ENCODE assay signal across 38 cellular contexts in genomic region chr19:47331490-47331889, GRCh38. TPM values are rescaled to one million over a fixed set of nuclear protein-coding genes. Genes with fewer than 3 reads are reported as not detected.
A peak's percentile ranks its signal among the peaks of the same experiment; 100 is the strongest.
DNase-seq lines count a peak whose midpoint lies in the region; ATAC-seq, FAIRE-seq and TF ChIP-seq lines count a peak whose summit lies in the region.
"Had no signal": no experiment of that assay in that cellular context is flagged by ENCODE, and none has a peak within 500 bp of the region (broad histone marks: within the 10 kb centered on the region; RNA-seq: fewer than 3 reads in every experiment).

No MANE protein-coding gene starts in this region.

- TF ChIP-seq CTCF in A549 (IDR thresholded peaks at IDR 0.05) (no peak), right lobe of liver (IDR thresholded peaks at IDR 0.05) (no peak)

- H3K4me3 ChIP-seq in A549 (no peak overlapping the region), right lobe of liver (no peak overlapping the region), skin epidermis (no peak overlapping the region)
- H3K4me3 ChIP-seq in CD8-positive, alpha-beta memory T cell (ENCODE audit: low read length), result no peak overlapping the region
- H3K4me3 ChIP-seq: ovary, right atrium auricular region had no signal

- H3K9me3 Mint-ChIP-seq in CD8-positive, alpha-beta memory T cell, result no peaks in the 10 kb centered on the region
- H3K9me3 Mint-ChIP-seq: activated naive CD8-positive, alpha-beta T cell treated with anti-CD3 and anti-CD28 coated beads, Interleukin-2, amount 50 U/mL, for 24 hours; CD4-positive, alpha-beta T cell; central memory CD8-positive, alpha-beta T cell; HFFc6; mesothelial cell of epicardium; naive B cell; T-helper 2 cell treated with Interferon-gamma antibody and Interleukin-4, amounts not matched to agents 5 μg/mL and 100 μg/mL, for 36 hours had no signal

- TF ChIP-seq EP300 in A549 (IDR thresholded peaks at IDR 0.05), result no peak

- TF ChIP-seq POLR2A in A549 (IDR thresholded peaks at IDR 0.05; ENCODE audit: low read length), result no peak
- TF ChIP-seq POLR2A in right lobe of liver (IDR thresholded peaks at IDR 0.05), result no peak

- no peaks in the 10 kb centered on the region for H3K9me3 ChIP-seq in A549
- no peaks in the 10 kb centered on the region for H3K9me3 ChIP-seq in right lobe of liver
- no peaks in the 10 kb centered on the region for H3K9me3 ChIP-seq in CD8-positive, alpha-beta memory T cell (ENCODE audit: low read length)
- H3K9me3 ChIP-seq: ovary, right atrium auricular region had no signal

- peaks cover 3 to 7% of the 10 kb centered on the region in 2 donors for H3K27me3 Mint-ChIP-seq in CD8-positive, alpha-beta memory T cell

- no peaks in the 10 kb centered on the region for H3K36me3 ChIP-seq in right lobe of liver
- H3K36me3 ChIP-seq in CD8-positive, alpha-beta memory T cell (ENCODE audit: insufficient read depth, low read length), result no peaks in the 10 kb centered on the region
- H3K36me3 ChIP-seq: ovary, right atrium auricular region had no signal

- no peaks in the 10 kb centered on the region for H3K36me3 Mint-ChIP-seq in CD8-positive, alpha-beta memory T cell
- H3K36me3 Mint-ChIP-seq: mesothelial cell of epicardium, naive B cell had no signal

- no peak for ATAC-seq in A549
- ATAC-seq in right lobe of liver, result no peak
- ATAC-seq in HG03039 (IDR thresholded peaks at IDR 0.05; ENCODE audit: unreplicated experiment), result no peak
- ATAC-seq: activated naive CD8-positive, alpha-beta T cell treated with anti-CD3 and anti-CD28 coated beads, Interleukin-2, amount 50 U/mL, for 24 hours; foreskin keratinocyte had no signal

- intact Hi-C loops in right lobe of liver (cut with DNase I), result no loop called here

- no peak overlapping the region for H3K27ac Mint-ChIP-seq in CD8-positive, alpha-beta memory T cell
- H3K27ac Mint-ChIP-seq: activated naive CD8-positive, alpha-beta T cell treated with anti-CD3 and anti-CD28 coated beads, Interleukin-2, amount 50 U/mL, for 24 hours; CD4-positive, alpha-beta T cell; mesothelial cell of epicardium; T-helper 2 cell treated with Interferon-gamma antibody and Interleukin-4, amounts not matched to agents 5 μg/mL and 100 μg/mL, for 36 hours had no signal

- no peak for FAIRE-seq in A549 (lab: Jason Lieb, UNC)
- FAIRE-seq: A204.1, GM19239, H1, HTR-8/SVneo, islet of Langerhans, RCC 7860 had no signal

- 82% methylated on average over 6 of the region's 6 CpGs for WGBS in A549 (ENCODE audit: missing lambda C conversion rate)
- 76 to 93% (median 91%) methylated on average over 6 of the region's 6 CpGs for WGBS in adipose tissue, 3 donors
- 78% methylated on average over 6 of the region's 6 CpGs for WGBS in right lobe of liver (ENCODE audit: insufficient coverage, low coverage, low lambda C conversion rate, missing lambda C conversion rate)

- H3K4me1 ChIP-seq in A549, result peaks cover 28% of the 10 kb centered on the region
- no peaks in the 10 kb centered on the region for H3K4me1 ChIP-seq in right lobe of liver
- H3K4me1 ChIP-seq in CD8-positive, alpha-beta memory T cell (ENCODE audit: insufficient read depth, low read length), result peaks cover 2% of the 10 kb centered on the region
- H3K4me1 ChIP-seq: foreskin keratinocyte, right atrium auricular region had no signal

- DNase-seq in A549 (ENCODE audit: low read depth in 1 of 2, low spot score in 1 of 2) (no peak), right lobe of liver (no peak), NCI-H510A (lab: John Stamatoyannopoulos, UW) (no peak), NCI-H226 (no peak)
- DNase-seq in CD8-positive, alpha-beta memory T cell, result no peak
- DNase-seq: activated CD4-positive, alpha-beta memory T cell treated with anti-CD3 and anti-CD28 coated beads, Interleukin-2, amount 10 ng/mL, durations not matched to agents 7 days and 5 days; activated CD8-positive, alpha-beta memory T cell treated with anti-CD3 and anti-CD28 coated beads, Interleukin-2, amount 50 U/mL, for 4 hours; activated naive CD4-positive, alpha-beta T cell; activated naive CD8-positive, alpha-beta T cell treated with anti-CD3 and anti-CD28 coated beads, Interleukin-2, amount 50 U/mL, for 24 hours; AML-193; CD4-positive, alpha-beta T cell; foreskin keratinocyte; head of caudate nucleus; HFFc6; left ventricle myocardium superior; MM.1S; naive B cell; NCI-H1436; NCI-H2081 treated with DMSO at 0.1 percent for 48 hours; NCI-H774; ovary; stimulated activated CD4-positive, alpha-beta T cell treated with anti-CD3 and anti-CD28 coated beads, Interleukin-4, amount 100 ng/mL, for 1 hour; trophoblast cell had no signal

- POLR2A ChIA-PET in A549 (lab: Yijun Ruan, JAX), result interaction anchor here (1.1 kb wide), 1 partner anchor 18 kb away, joined by 3 read pairs; the partner anchor contains the start of gene DHX34
- POLR2A ChIA-PET in CD8-positive, alpha-beta memory T cell (lab: Charles Lee), result no interaction called here

- H3K4me3 Mint-ChIP-seq in CD8-positive, alpha-beta memory T cell, result no peak overlapping the region
- H3K4me3 Mint-ChIP-seq: activated CD4-positive, alpha-beta memory T cell treated with anti-CD3 and anti-CD28 coated beads, Interleukin-2, amount 10 ng/mL, durations not matched to agents 7 days and 5 days; activated naive CD8-positive, alpha-beta T cell treated with anti-CD3 and anti-CD28 coated beads, Interleukin-2, amount 50 U/mL, for 24 hours; CD4-positive, alpha-beta T cell; central memory CD8-positive, alpha-beta T cell; mesothelial cell of epicardium; naive B cell; T-helper 2 cell treated with Interferon-gamma antibody and Interleukin-4, amounts not matched to agents 5 μg/mL and 100 μg/mL, for 36 hours had no signal

- no peaks in the 10 kb centered on the region for H3K27me3 ChIP-seq in right lobe of liver
- no peaks in the 10 kb centered on the region for H3K27me3 ChIP-seq in CD8-positive, alpha-beta memory T cell (ENCODE audit: insufficient read depth, low read length, poor library complexity, severe bottlenecking)
- H3K27me3 ChIP-seq: foreskin keratinocyte, ovary, right atrium auricular region had no signal

- peaks cover 5 to 10% (median 8%) of the 10 kb centered on the region in 3 donors for H3K4me1 Mint-ChIP-seq in CD8-positive, alpha-beta memory T cell
- H3K4me1 Mint-ChIP-seq: mesothelial cell of epicardium had no signal

- CTCF ChIA-PET in A549 (lab: Yijun Ruan, JAX), result interaction anchor here (0.7 to 9.0 kb wide), 5 partner anchors 10 to 60 kb away, joined by 3 to 72 read pairs (median 4); partner anchors contain the start of gene DHX34
- CTCF ChIA-PET in CD8-positive, alpha-beta memory T cell (lab: Charles Lee), result no interaction called here

- H3K4me2 ChIP-seq in A549, result peak overlapping the region; percentile 56
- H3K4me2 ChIP-seq: KMS-11 had no signal

- TF ChIP-seq RAD21 in A549 (conservative IDR thresholded peaks at IDR 0.05 in 1 of 2, IDR thresholded peaks at IDR 0.05 in 1 of 2), result no peak

- H3K27ac ChIP-seq in A549 (peak overlapping the region; percentile 52 to 54; a peak in 5 of 6 replicates), adipose tissue (ENCODE audit: low read depth, low read length) (peak overlapping the region; percentile 64), right lobe of liver (peak overlapping the region; percentile 21 to 81 (median 71)), skin epidermis (peak overlapping the region in 11 of 21 experiments; percentile 1 to 72 (median 26))
- no peak overlapping the region for H3K27ac ChIP-seq in CD8-positive, alpha-beta memory T cell (ENCODE audit: low read depth, low read length)
- H3K27ac ChIP-seq: foreskin keratinocyte, KMS-11, ovary had no signal

TF ChIP-seq in A549, 52 proteins besides CTCF, POLR2A, EP300 and RAD21 (continues in another document):
- TF ChIP-seq EHMT2 (IDR thresholded peaks at IDR 0.05; ENCODE audit: low read depth) (no peak), BHLHE40 (IDR thresholded peaks at IDR 0.05; ENCODE audit: low read depth, low read length) (no peak)

RNA-seq across cellular contexts. Expression of gene C5AR2, which starts 0.5 kb away (rescaled TPM):
- polyA plus RNA-seq in A549 (2011; rRNA removed) (0.28 and 0.36 TPM in 2 replicates), A549 (2017; fragmentation: RNase III; extraction: RNeasy Plus Mini Kit Qiagen cat#74134 plus additional on column Dnase treatment) (0.13 to 0.25 TPM (median 0.17 TPM) in 3 replicates), adipose tissue (1 to 10 TPM in 1 of 3 donors, under 1 TPM in 2; 0.44 to 4.2 (median 0.90) TPM)
- polyA plus RNA-seq in A549 (2012; cell fraction: cytosol; rRNA removed), result 0.12 and 0.29 TPM in 2 replicates
- polyA plus RNA-seq in A549 (2012; cell fraction: nucleus; rRNA removed), result 1.2 and 1.4 TPM in 2 replicates
- 0.25 and 0.68 TPM in 2 replicates for polyA minus RNA-seq in A549 (2011; rRNA and poly(A)+ RNA removed)
- total RNA-seq in right lobe of liver, result 1 to 10 TPM; 1.1 to 6.6 (median 3.7) TPM
- under 1 TPM; 0.07 to 0.22 TPM for total RNA-seq in CD8-positive, alpha-beta memory T cell
- 0.06 TPM for polyA plus RNA-seq in CD8-positive, alpha-beta memory T cell
- total RNA-seq: foreskin keratinocyte, mesothelial cell of epicardium had no signal
- polyA plus RNA-seq: foreskin keratinocyte had no signal

RNA-seq across cellular contexts. Expression of gene DHX34, which starts 17.6 kb away (rescaled TPM):
- polyA plus RNA-seq in A549 (2011; rRNA removed) (12.4 and 14.4 TPM in 2 replicates), A549 (2017; fragmentation: RNase III; extraction: RNeasy Plus Mini Kit Qiagen cat#74134 plus additional on column Dnase treatment) (23.1 to 24.5 TPM (median 23.4 TPM) in 3 replicates), adipose tissue (10 to 100 TPM in 1 of 3 donors, 1 to 10 TPM in 2; 5.6 to 11.0 (median 7.4) TPM)
- 32.0 and 39.6 TPM in 2 replicates for polyA plus RNA-seq in A549 (2012; cell fraction: cytosol; rRNA removed)
- 108 and 153 TPM in 2 replicates for polyA plus RNA-seq in A549 (2012; cell fraction: nucleus; rRNA removed)
- 20.8 and 26.6 TPM in 2 replicates for polyA minus RNA-seq in A549 (2011; rRNA and poly(A)+ RNA removed)
- 10 to 100 TPM in 1 of 6 experiments, 1 to 10 TPM in 5; 5.2 to 11.9 (median 8.7) TPM for total RNA-seq in right lobe of liver
- 10 to 100 TPM; 23.2 to 24.5 TPM for total RNA-seq in CD8-positive, alpha-beta memory T cell
- 7.7 TPM for polyA plus RNA-seq in CD8-positive, alpha-beta memory T cell

RNA-seq across cellular contexts. Expression of gene C5AR1, which starts 21.8 kb away (rescaled TPM):
- polyA plus RNA-seq in A549 (2011; rRNA removed), result 3.4 and 3.5 TPM in 2 replicates
- polyA plus RNA-seq in A549 (2012; cell fraction: cytosol; rRNA removed), result 1.9 and 2.5 TPM in 2 replicates
- 15.1 and 15.4 TPM in 2 replicates for polyA plus RNA-seq in A549 (2012; cell fraction: nucleus; rRNA removed)
- polyA plus RNA-seq in A549 (2017; fragmentation: RNase III; extraction: RNeasy Plus Mini Kit Qiagen cat#74134 plus additional on column Dnase treatment), result 1.4 to 1.6 TPM (median 1.5 TPM) in 3 replicates
- polyA minus RNA-seq in A549 (2011; rRNA and poly(A)+ RNA removed), result 1.4 and 2.1 TPM in 2 replicates
- 10 to 100 TPM in 2 of 3 donors, 1 to 10 TPM in 1; 3.6 to 50.5 (median 26.9) TPM for polyA plus RNA-seq in adipose tissue
- 10 to 100 TPM in 1 of 6 experiments, 1 to 10 TPM in 5; 3.3 to 19.8 (median 5.9) TPM for total RNA-seq in right lobe of liver
- 1 to 10 TPM; 1.3 to 1.8 TPM for total RNA-seq in CD8-positive, alpha-beta memory T cell
- polyA plus RNA-seq in CD8-positive, alpha-beta memory T cell, result not detected
- total RNA-seq: activated CD4-positive, alpha-beta memory T cell treated with anti-CD3 and anti-CD28 coated beads, Interleukin-2, amount 10 ng/mL, durations not matched to agents 7 days and 5 days; dermis microvascular lymphatic vessel endothelial cell; H1 had no signal
- polyA plus RNA-seq: foreskin keratinocyte had no signal

RNA-seq across cellular contexts. Expression of gene INAFM1, which starts 56.8 kb away (rescaled TPM):
- 1.5 and 1.6 TPM in 2 replicates for polyA plus RNA-seq in A549 (2011; rRNA removed)
- polyA plus RNA-seq in A549 (2012; cell fraction: cytosol; rRNA removed), result 4.2 and 5.9 TPM in 2 replicates
- polyA plus RNA-seq in A549 (2012; cell fraction: nucleus; rRNA removed), result 19.1 and 20.8 TPM in 2 replicates
- polyA plus RNA-seq in A549 (2017; fragmentation: RNase III; extraction: RNeasy Plus Mini Kit Qiagen cat#74134 plus additional on column Dnase treatment), result 4.6 to 5.7 TPM (median 5.5 TPM) in 3 replicates
- polyA minus RNA-seq in A549 (2011; rRNA and poly(A)+ RNA removed), result 0.21 and 2.1 TPM in 2 replicates
- polyA plus RNA-seq in adipose tissue, result 10 to 100 TPM; 13.2 to 25.4 (median 16.1) TPM
- 1 to 10 TPM; 2.2 to 5.8 (median 4.4) TPM for total RNA-seq in right lobe of liver
- 1 to 10 TPM; 7.3 to 9.3 TPM for total RNA-seq in CD8-positive, alpha-beta memory T cell
- polyA plus RNA-seq in CD8-positive, alpha-beta memory T cell, result 2.3 TPM
